15 cellular contexts compared by ENCODE assay signal in the genomic region with DNA sequence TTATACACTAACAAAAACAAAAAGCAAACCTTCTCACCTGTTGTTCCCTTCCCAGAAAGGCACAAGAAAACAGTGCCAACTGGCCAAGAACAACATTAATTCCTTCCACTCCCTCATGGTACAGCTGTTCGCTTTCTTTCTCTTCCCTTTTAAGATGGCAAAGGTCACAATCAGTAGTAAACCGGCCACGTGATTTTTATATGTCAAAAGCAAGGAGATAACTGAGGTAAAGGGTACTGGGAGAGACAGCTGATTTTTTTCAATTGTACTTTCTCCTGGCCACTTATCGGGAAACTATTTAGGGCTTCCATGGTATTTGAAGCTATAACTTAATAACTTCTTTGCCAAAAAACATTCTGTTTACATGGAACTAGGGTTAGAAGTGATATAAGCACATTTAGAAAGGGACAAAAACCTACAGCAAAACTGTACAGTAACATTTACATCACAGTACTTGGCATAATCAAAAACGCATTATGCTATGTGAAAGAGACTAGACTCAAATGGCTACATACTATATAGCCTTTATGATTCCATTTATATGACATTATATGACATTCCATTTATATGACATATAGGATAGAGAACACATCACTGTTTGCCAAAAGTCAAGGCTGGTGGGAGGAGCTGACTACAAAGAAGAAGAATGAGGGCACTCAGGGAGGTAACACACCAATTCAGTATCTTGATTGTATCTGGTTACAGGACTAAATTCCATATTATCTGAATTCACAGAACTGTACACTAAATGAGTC. TPM values are rescaled to one million over a fixed set of nuclear protein-coding genes. Genes with fewer than 3 reads are reported as not detected.
DNase-seq lines count a peak whose midpoint lies in the region; ATAC-seq and TF ChIP-seq lines count a peak whose summit lies in the region.
"Had no signal": no experiment of that assay in that cellular context is flagged by ENCODE, and none has a peak within 500 bp of the region (broad histone marks: within the 10 kb centered on the region; RNA-seq: fewer than 3 reads in every experiment).

No MANE protein-coding gene starts in this region.

- TF ChIP-seq CTCF in left ventricle myocardium inferior (IDR thresholded peaks at IDR 0.05; ENCODE audit: borderline replicate concordance): no peak
- no peak for TF ChIP-seq CTCF in WTC11 (IDR thresholded peaks at IDR 0.05)

- peak overlapping the region; percentile 2 for H3K9ac ChIP-seq in adipocyte (ENCODE audit: low read length)

- H3K27me3 Mint-ChIP-seq in WTC11 (ENCODE audit: low read depth): no peaks in the 10 kb centered on the region

- peak; percentile 51 for ATAC-seq in sciatic nerve
- no peak for ATAC-seq in WTC11
- ATAC-seq in GM18907 (IDR thresholded peaks at IDR 0.05; ENCODE audit: unreplicated experiment): no peak
- ATAC-seq: GM23338 had no signal

- H3K4me1 Mint-ChIP-seq in WTC11: peaks cover 34% of the 10 kb centered on the region

- H3K36me3 Mint-ChIP-seq in WTC11: no peaks in the 10 kb centered on the region

- H3K4me1 ChIP-seq in adipocyte (ENCODE audit: control insufficient read depth, insufficient read depth, low read length) (peaks cover 34% of the 10 kb centered on the region), left ventricle myocardium inferior (peaks cover 78% of the 10 kb centered on the region)

- H3K9me3 ChIP-seq in adipocyte (ENCODE audit: control insufficient read depth, low read length) (no peaks in the 10 kb centered on the region), left ventricle myocardium inferior (replicated peaks) (no peaks in the 10 kb centered on the region)

- H3K9me3 Mint-ChIP-seq in WTC11: no peaks in the 10 kb centered on the region
- H3K9me3 Mint-ChIP-seq: GM23338 had no signal

- no peak overlapping the region for H3K27ac Mint-ChIP-seq in WTC11
- H3K27ac Mint-ChIP-seq: GM23338 had no signal

- intact Hi-C loops in left ventricle myocardium inferior (cut with micrococcal nuclease) (no loop called here), sciatic nerve (cut with DNase I) (no loop called here)

- DNase-seq in HCEC 1CT (peak; percentile 28), adipocyte (ENCODE audit: low read depth) (peak; percentile 17), left ventricle myocardium inferior (no peak), sciatic nerve (ENCODE audit: low spot score) (no peak), WTC11 (ENCODE audit: low spot score) (no peak), NCI-H524 treated with DMSO at 0.1 percent for 48 hours (lab: John Stamatoyannopoulos, UW) (no peak), pons (ENCODE audit: low spot score) (no peak)
- DNase-seq: activated CD4-positive, CD25-positive, alpha-beta regulatory T cell; AML-193; islet precursor cell; NCI-H2029; NCI-H82; stimulated activated CD4-positive, alpha-beta T cell treated with anti-CD3 and anti-CD28 coated beads, Interleukin-4, amount 100 ng/mL, for 4 hours had no signal

- H3K36me3 ChIP-seq in adipocyte (ENCODE audit: control insufficient read depth, insufficient read depth, low read length, severe bottlenecking) (no peaks in the 10 kb centered on the region), left ventricle myocardium inferior (no peaks in the 10 kb centered on the region)

- H3K4me3 Mint-ChIP-seq in WTC11: no peak overlapping the region
- H3K4me3 Mint-ChIP-seq: GM23338 had no signal

- CTCF ChIA-PET in WTC11 (lab: Charles Lee): no interaction called here

- H3K27ac ChIP-seq in left ventricle myocardium inferior (replicated peaks): peak overlapping the region; percentile 59

- POLR2A ChIA-PET in WTC11 (lab: Charles Lee): no interaction called here

- H3K27me3 ChIP-seq in adipocyte (replicated peaks; ENCODE audit: control insufficient read depth, insufficient read depth, low read length) (no peaks in the 10 kb centered on the region), left ventricle myocardium inferior (ENCODE audit: low read depth) (no peaks in the 10 kb centered on the region)

- peak overlapping the region; percentile 9 for H3K4me3 ChIP-seq in adipocyte (ENCODE audit: low read length)
- H3K4me3 ChIP-seq in left ventricle myocardium inferior: no peak overlapping the region
- H3K4me3 ChIP-seq: GM23338 had no signal

TF ChIP-seq in WTC11, 78 proteins besides CTCF, POLR2A, EP300 and RAD21:
- TF ChIP-seq ELF4 (CRISPR knock-in tag; IDR thresholded peaks at IDR 0.05; ENCODE audit: low read depth) (no peak), SMAD3 (CRISPR knock-in tag; IDR thresholded peaks at IDR 0.05; ENCODE audit: borderline replicate concordance) (no peak), ZMAT4 (CRISPR knock-in tag; IDR thresholded peaks at IDR 0.05) (no peak), ZNF423 (CRISPR knock-in tag; IDR thresholded peaks at IDR 0.05) (no peak), MAX (CRISPR knock-in tag; IDR thresholded peaks at IDR 0.05) (no peak), JAZF1 (CRISPR knock-in tag; IDR thresholded peaks at IDR 0.05) (no peak)
- TF ChIP-seq, protein P1, sequence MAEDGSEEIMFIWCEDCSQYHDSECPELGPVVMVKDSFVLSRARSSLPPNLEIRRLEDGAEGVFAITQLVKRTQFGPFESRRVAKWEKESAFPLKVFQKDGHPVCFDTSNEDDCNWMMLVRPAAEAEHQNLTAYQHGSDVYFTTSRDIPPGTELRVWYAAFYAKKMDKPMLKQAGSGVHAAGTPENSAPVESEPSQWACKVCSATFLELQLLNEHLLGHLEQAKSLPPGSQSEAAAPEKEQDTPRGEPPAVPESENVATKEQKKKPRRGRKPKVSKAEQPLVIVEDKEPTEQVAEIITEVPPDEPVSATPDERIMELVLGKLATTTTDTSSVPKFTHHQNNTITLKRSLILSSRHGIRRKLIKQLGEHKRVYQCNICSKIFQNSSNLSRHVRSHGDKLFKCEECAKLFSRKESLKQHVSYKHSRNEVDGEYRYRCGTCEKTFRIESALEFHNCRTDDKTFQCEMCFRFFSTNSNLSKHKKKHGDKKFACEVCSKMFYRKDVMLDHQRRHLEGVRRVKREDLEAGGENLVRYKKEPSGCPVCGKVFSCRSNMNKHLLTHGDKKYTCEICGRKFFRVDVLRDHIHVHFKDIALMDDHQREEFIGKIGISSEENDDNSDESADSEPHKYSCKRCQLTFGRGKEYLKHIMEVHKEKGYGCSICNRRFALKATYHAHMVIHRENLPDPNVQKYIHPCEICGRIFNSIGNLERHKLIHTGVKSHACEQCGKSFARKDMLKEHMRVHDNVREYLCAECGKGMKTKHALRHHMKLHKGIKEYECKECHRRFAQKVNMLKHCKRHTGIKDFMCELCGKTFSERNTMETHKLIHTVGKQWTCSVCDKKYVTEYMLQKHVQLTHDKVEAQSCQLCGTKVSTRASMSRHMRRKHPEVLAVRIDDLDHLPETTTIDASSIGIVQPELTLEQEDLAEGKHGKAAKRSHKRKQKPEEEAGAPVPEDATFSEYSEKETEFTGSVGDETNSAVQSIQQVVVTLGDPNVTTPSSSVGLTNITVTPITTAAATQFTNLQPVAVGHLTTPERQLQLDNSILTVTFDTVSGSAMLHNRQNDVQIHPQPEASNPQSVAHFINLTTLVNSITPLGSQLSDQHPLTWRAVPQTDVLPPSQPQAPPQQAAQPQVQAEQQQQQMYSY (CRISPR knock-in tag; IDR thresholded peaks at IDR 0.05): no peak
- TF ChIP-seq, protein P2, sequence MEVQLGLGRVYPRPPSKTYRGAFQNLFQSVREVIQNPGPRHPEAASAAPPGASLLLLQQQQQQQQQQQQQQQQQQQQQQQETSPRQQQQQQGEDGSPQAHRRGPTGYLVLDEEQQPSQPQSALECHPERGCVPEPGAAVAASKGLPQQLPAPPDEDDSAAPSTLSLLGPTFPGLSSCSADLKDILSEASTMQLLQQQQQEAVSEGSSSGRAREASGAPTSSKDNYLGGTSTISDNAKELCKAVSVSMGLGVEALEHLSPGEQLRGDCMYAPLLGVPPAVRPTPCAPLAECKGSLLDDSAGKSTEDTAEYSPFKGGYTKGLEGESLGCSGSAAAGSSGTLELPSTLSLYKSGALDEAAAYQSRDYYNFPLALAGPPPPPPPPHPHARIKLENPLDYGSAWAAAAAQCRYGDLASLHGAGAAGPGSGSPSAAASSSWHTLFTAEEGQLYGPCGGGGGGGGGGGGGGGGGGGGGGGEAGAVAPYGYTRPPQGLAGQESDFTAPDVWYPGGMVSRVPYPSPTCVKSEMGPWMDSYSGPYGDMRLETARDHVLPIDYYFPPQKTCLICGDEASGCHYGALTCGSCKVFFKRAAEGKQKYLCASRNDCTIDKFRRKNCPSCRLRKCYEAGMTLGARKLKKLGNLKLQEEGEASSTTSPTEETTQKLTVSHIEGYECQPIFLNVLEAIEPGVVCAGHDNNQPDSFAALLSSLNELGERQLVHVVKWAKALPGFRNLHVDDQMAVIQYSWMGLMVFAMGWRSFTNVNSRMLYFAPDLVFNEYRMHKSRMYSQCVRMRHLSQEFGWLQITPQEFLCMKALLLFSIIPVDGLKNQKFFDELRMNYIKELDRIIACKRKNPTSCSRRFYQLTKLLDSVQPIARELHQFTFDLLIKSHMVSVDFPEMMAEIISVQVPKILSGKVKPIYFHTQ (CRISPR knock-in tag; IDR thresholded peaks at IDR 0.05): no peak

RNA-seq across cellular contexts. Expression of gene PLPP1, which starts 24.8 kb away (rescaled TPM):
- total RNA-seq in left ventricle myocardium inferior: 72.6 TPM
- 79.5 TPM for total RNA-seq in sciatic nerve
- total RNA-seq in WTC11 (2021): 38.2 to 43.2 TPM (median 40.9 TPM) in 3 replicates

Comparison
In these comparisons a context has a peak if more than half of its experiments do, and no peak if none do; other contexts are left out.
1. DNase-seq: peak in HCEC 1CT (single experiment) and adipocyte (single experiment); none in left ventricle myocardium inferior (single experiment), sciatic nerve (single experiment), WTC11 (single experiment), NCI-H524 treated with DMSO at 0.1 percent for 48 hours (single experiment) and pons (single experiment).